Comparison of ENCODE assay signal across 19 cellular contexts in the genomic region with DNA sequence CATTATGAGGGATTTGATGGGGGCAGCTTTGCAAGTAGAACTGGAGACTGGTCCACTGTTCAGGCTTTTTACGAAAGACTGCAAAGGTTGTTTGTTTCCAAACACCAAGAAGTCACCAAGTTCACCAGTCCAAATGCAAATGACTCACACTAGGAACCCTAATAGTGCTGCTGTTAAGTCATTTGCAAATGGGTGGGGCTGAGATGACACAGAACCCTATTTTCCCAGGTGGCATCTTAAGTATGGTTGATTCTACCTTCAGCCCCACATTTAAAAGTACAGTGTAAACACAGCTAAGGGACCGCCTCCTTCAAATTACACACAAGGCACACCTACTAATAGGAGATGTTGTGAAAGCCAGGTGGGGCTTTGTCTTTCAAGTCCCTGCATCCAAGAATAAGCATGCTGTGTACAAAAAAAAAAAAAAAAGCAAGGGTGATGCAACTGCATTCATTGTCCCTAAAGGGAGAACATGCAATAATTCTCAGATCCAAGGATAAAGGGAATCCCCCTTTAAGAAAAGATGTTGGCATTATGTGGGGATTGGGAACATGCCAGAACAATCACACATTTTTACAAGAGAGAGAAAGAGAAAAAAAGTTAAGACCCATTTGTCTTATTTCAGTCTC. TPM values are rescaled to one million over a fixed set of nuclear protein-coding genes. Genes with fewer than 3 reads are reported as not detected.
DNase-seq lines count a peak whose midpoint lies in the region; ATAC-seq and TF ChIP-seq lines count a peak whose summit lies in the region.
"Had no signal": no experiment of that assay in that cellular context is flagged by ENCODE, and none has a peak within 500 bp of the region (broad histone marks: within the 10 kb centered on the region; RNA-seq: fewer than 3 reads in every experiment).

No MANE protein-coding gene starts in this region.

- in situ Hi-C loops in GM23248 (cut with MboI) = no loop called here

- peaks cover 25% of the 10 kb centered on the region for H3K36me3 Mint-ChIP-seq in WTC11

- peaks cover 48% of the 10 kb centered on the region for H4K20me1 ChIP-seq in GM23248 (ENCODE audit: insufficient read depth)

- no peak overlapping the region for H3K9ac ChIP-seq in GM23248

- no peaks in the 10 kb centered on the region for H3K27me3 ChIP-seq in GM23248 (replicated peaks; ENCODE audit: insufficient read depth)
- H3K27me3 ChIP-seq: adrenal gland had no signal

- H3K4me2 ChIP-seq in GM23248 (ENCODE audit: unreplicated experiment) = peak overlapping the region; percentile 3

- H3K36me3 ChIP-seq in GM23248 (ENCODE audit: low read depth) = peaks cover 11% of the 10 kb centered on the region; the same call in 1 of the 2 replicates
- H3K36me3 ChIP-seq: adrenal gland had no signal

- POLR2A ChIA-PET in WTC11 (lab: Charles Lee) = no interaction called here

- H3K79me2 ChIP-seq in GM23248 (ENCODE audit: insufficient read depth) = peaks cover 100% of the 10 kb centered on the region

- DNase-seq in GM23248 = peak; percentile 72
- peak; percentile 34 for DNase-seq in NCI-H1105 treated with DMSO at 0.1 percent for 48 hours (lab: John Stamatoyannopoulos, UW)
- DNase-seq in WTC11 (ENCODE audit: low spot score) = no peak
- DNase-seq in iris pigment epithelial cell (ENCODE audit: low read depth) = peak; percentile 62
- no peak for DNase-seq in substantia nigra (lab: John Stamatoyannopoulos, UW)
- no peak for DNase-seq in NCI-H2227 (lab: John Stamatoyannopoulos, UW; ENCODE audit: unreplicated experiment)
- DNase-seq in activated gamma-delta T cell treated with Interleukin-2 at 50 U/mL for 16 hours = no peak
- DNase-seq in NOMO-1 treated with dmso at 0.1 percent for 144 hours (lab: John Stamatoyannopoulos, UW; ENCODE audit: unreplicated experiment) = no peak
- DNase-seq: activated B cell treated with CpG ODN at 0.5 μM for 24 hours; adrenal gland; caudate nucleus; effector CD4-positive, alpha-beta T cell; left ventricle myocardium superior; MV-4-11; NCI-H2171 treated with DMSO at 0.1 percent for 48 hours; SHP77; stimulated activated CD4-positive, alpha-beta T cell treated with anti-CD3 and anti-CD28 coated beads, Interleukin-4, amount 100 ng/mL, for 24 hours had no signal

- H2AFZ ChIP-seq in GM23248 = no peak overlapping the region

- WGBS in GM23248 (ENCODE audit: low coverage in 1 of 2, low lambda C conversion rate in 2 of 2, missing lambda C conversion rate in 2 of 2), 2 experiments = 81 to 97% methylated on average over 2 of the region's 2 CpGs

- peaks cover 48% of the 10 kb centered on the region for H3K4me1 ChIP-seq in GM23248 (ENCODE audit: insufficient read depth)
- H3K4me1 ChIP-seq: adrenal gland had no signal

- H3K9me3 Mint-ChIP-seq in WTC11 = peaks cover 19% of the 10 kb centered on the region
- H3K9me3 Mint-ChIP-seq: T-helper 1 cell treated with Interleukin-12 subunit alpha and Interleukin-12 subunit beta and Interleukin-4 antibody, amounts not matched to agents 30 μg/mL and 1 μg/mL, for 36 hours had no signal

- H3K27me3 Mint-ChIP-seq in WTC11 (ENCODE audit: low read depth) = peaks cover 13% of the 10 kb centered on the region
- H3K27me3 Mint-ChIP-seq: activated B cell treated with CpG ODN at 0.5 μM for 24 hours had no signal

- no peaks in the 10 kb centered on the region for H3K9me3 ChIP-seq in GM23248 (ENCODE audit: low read depth)
- H3K9me3 ChIP-seq: adrenal gland had no signal

- H3F3A ChIP-seq in GM23248 (ENCODE audit: insufficient read depth) = peaks cover 61% of the 10 kb centered on the region

- ATAC-seq in WTC11 = peak; percentile 64
- ATAC-seq: GM12878, left ventricle myocardium superior had no signal

- H3K27ac Mint-ChIP-seq in WTC11 = no peak overlapping the region; the same call in 1 of the 2 replicates
- H3K27ac Mint-ChIP-seq: activated B cell treated with CpG ODN at 0.5 μM for 24 hours; T-helper 1 cell treated with Interleukin-12 subunit alpha and Interleukin-12 subunit beta and Interleukin-4 antibody, amounts not matched to agents 30 μg/mL and 1 μg/mL, for 36 hours had no signal

- H3K4me3 Mint-ChIP-seq in WTC11 = no peak overlapping the region
- H3K4me3 Mint-ChIP-seq: activated B cell treated with CpG ODN at 0.5 μM for 24 hours; T-helper 1 cell treated with Interleukin-12 subunit alpha and Interleukin-12 subunit beta and Interleukin-4 antibody, amounts not matched to agents 30 μg/mL and 1 μg/mL, for 36 hours had no signal

- peak overlapping the region; percentile 51 for H3K27ac ChIP-seq in GM23248
- H3K27ac ChIP-seq in substantia nigra (ENCODE audit: low read depth, low read length, poor library complexity, severe bottlenecking) = no peak overlapping the region
- H3K27ac ChIP-seq: adrenal gland had no signal

- no peaks in the 10 kb centered on the region for H3K9me2 ChIP-seq in GM23248 (ENCODE audit: insufficient read depth)

- no peak overlapping the region for H3K4me3 ChIP-seq in GM23248
- H3K4me3 ChIP-seq: adrenal gland, GM12878 had no signal

- no peak for TF ChIP-seq CTCF in WTC11 (IDR thresholded peaks at IDR 0.05)

- H3K4me1 Mint-ChIP-seq in WTC11 = peaks cover 40% of the 10 kb centered on the region
- H3K4me1 Mint-ChIP-seq: activated B cell treated with CpG ODN at 0.5 μM for 24 hours had no signal

- CTCF ChIA-PET in WTC11 (lab: Charles Lee) = no interaction called here

TF ChIP-seq in WTC11, 78 proteins besides CTCF, POLR2A, EP300 and RAD21:
- TF ChIP-seq, protein P1, sequence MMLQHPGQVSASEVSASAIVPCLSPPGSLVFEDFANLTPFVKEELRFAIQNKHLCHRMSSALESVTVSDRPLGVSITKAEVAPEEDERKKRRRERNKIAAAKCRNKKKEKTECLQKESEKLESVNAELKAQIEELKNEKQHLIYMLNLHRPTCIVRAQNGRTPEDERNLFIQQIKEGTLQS (CRISPR knock-in tag; conservative IDR thresholded peaks at IDR 0.05) = no peak
- TF ChIP-seq MLX (CRISPR knock-in tag; IDR thresholded peaks at IDR 0.05) (no peak), RORB (CRISPR knock-in tag; IDR thresholded peaks at IDR 0.05) (no peak), GABPB1 (CRISPR knock-in tag; IDR thresholded peaks at IDR 0.05) (no peak), CREB1 (CRISPR knock-in tag; IDR thresholded peaks at IDR 0.05) (no peak), TP53 (CRISPR knock-in tag; IDR thresholded peaks at IDR 0.05) (no peak), ZNF121 (CRISPR knock-in tag; IDR thresholded peaks at IDR 0.05) (no peak), EMX1 (CRISPR knock-in tag; IDR thresholded peaks at IDR 0.05) (no peak), MYBL2 (CRISPR knock-in tag; IDR thresholded peaks at IDR 0.05) (no peak), JAZF1 (CRISPR knock-in tag; IDR thresholded peaks at IDR 0.05) (no peak), ZNF317 (CRISPR knock-in tag; IDR thresholded peaks at IDR 0.05; ENCODE audit: borderline replicate concordance, low read depth) (no peak)
- TF ChIP-seq, protein P2, sequence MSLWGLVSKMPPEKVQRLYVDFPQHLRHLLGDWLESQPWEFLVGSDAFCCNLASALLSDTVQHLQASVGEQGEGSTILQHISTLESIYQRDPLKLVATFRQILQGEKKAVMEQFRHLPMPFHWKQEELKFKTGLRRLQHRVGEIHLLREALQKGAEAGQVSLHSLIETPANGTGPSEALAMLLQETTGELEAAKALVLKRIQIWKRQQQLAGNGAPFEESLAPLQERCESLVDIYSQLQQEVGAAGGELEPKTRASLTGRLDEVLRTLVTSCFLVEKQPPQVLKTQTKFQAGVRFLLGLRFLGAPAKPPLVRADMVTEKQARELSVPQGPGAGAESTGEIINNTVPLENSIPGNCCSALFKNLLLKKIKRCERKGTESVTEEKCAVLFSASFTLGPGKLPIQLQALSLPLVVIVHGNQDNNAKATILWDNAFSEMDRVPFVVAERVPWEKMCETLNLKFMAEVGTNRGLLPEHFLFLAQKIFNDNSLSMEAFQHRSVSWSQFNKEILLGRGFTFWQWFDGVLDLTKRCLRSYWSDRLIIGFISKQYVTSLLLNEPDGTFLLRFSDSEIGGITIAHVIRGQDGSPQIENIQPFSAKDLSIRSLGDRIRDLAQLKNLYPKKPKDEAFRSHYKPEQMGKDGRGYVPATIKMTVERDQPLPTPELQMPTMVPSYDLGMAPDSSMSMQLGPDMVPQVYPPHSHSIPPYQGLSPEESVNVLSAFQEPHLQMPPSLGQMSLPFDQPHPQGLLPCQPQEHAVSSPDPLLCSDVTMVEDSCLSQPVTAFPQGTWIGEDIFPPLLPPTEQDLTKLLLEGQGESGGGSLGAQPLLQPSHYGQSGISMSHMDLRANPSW (CRISPR knock-in tag; conservative IDR thresholded peaks at IDR 0.05; ENCODE audit: low read depth) = no peak
- TF ChIP-seq, protein P3, sequence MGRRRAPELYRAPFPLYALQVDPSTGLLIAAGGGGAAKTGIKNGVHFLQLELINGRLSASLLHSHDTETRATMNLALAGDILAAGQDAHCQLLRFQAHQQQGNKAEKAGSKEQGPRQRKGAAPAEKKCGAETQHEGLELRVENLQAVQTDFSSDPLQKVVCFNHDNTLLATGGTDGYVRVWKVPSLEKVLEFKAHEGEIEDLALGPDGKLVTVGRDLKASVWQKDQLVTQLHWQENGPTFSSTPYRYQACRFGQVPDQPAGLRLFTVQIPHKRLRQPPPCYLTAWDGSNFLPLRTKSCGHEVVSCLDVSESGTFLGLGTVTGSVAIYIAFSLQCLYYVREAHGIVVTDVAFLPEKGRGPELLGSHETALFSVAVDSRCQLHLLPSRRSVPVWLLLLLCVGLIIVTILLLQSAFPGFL (CRISPR knock-in tag; IDR thresholded peaks at IDR 0.05; ENCODE audit: borderline replicate concordance) = no peak
- TF ChIP-seq, protein P4, sequence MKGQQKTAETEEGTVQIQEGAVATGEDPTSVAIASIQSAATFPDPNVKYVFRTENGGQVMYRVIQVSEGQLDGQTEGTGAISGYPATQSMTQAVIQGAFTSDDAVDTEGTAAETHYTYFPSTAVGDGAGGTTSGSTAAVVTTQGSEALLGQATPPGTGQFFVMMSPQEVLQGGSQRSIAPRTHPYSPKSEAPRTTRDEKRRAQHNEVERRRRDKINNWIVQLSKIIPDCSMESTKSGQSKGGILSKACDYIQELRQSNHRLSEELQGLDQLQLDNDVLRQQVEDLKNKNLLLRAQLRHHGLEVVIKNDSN (CRISPR knock-in tag; IDR thresholded peaks at IDR 0.05) = no peak

RNA-seq across cellular contexts. Expression of gene BDNF, which starts 27.3 kb away (rescaled TPM):
- total RNA-seq in GM23248 (2014; rRNA removed; shearing (Covaris generic)) = 63.6 and 64.1 TPM in 2 replicates
- 58.1 and 59.7 TPM in 2 replicates for polyA plus RNA-seq in GM23248 (2016; fragmentation: Nextera tagmentation; extraction: Ambion mirVana)
- total RNA-seq in WTC11 (2021) = 4.6 to 5.0 TPM (median 4.8 TPM) in 3 replicates
- total RNA-seq: activated B cell treated with CpG ODN at 0.5 μM for 24 hours had no signal

Comparison
In these comparisons a context has a peak if more than half of its experiments do, and no peak if none do; other contexts are left out.
1. DNase-seq: peak in GM23248 (single experiment), NCI-H1105 treated with DMSO at 0.1 percent for 48 hours (single experiment) and iris pigment epithelial cell (single experiment); none in WTC11 (single experiment), substantia nigra (0 of 49), NCI-H2227 (single experiment), activated gamma-delta T cell treated with Interleukin-2 at 50 U/mL for 16 hours (single experiment) and NOMO-1 treated with dmso at 0.1 percent for 144 hours (single experiment).
2. RNA of gene BDNF, which starts 27.3 kb away (total RNA-seq): 63.6 to 64.1 TPM in GM23248; 4.6 to 5.0 TPM in WTC11; every median in the first group is over 10 times any median in the second.